13 cellular contexts compared by ENCODE assay signal in the genomic region with DNA sequence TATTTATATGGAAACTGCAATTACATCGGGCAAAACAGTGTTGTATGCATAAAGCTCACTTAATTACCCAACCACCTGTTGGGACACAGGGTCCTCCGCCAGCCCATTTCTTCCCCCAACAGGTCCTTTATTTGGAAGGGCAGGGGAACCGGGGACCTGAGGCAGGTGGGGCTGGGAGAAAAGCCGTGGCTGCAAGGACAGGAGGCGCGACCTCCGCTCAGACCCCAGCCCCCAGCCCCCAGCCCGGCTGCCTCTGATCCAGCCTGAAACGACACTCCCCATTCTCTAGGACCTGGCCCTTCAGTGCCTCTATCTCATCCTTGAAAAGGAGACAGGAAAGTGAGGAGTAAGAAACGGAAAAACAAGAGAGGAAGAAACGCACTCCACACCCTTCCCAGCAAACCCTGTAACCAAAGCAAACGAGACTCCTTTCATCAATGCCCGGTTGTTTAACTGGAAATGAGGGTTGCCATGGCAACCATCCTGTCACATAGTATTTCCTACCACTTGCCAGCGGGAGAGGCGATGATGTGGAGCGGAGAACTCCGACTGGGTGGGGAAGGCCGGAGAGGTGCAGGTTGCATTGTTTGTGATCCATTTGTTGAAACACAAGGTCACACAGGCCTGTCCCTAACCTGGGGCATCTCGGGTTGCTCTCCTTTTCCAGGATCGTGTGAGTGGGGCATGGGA.
A peak's percentile ranks its signal among the peaks of the same experiment; 100 is the strongest.
DNase-seq lines count a peak whose midpoint lies in the region; ATAC-seq and TF ChIP-seq lines count a peak whose summit lies in the region.
"Had no signal": no experiment of that assay in that cellular context is flagged by ENCODE, and none has a peak within 500 bp of the region (broad histone marks: within the 10 kb centered on the region; RNA-seq: fewer than 3 reads in every experiment).

No MANE protein-coding gene starts in this region.

- H3K27me3 ChIP-seq in hepatocyte: no peaks in the 10 kb centered on the region
- H3K27me3 ChIP-seq in SJCRH30: no peaks in the 10 kb centered on the region
- H3K27me3 ChIP-seq: thyroid gland had no signal

- H4K20me1 ChIP-seq in hepatocyte (ENCODE audit: insufficient read depth, poor library complexity, severe bottlenecking): no peaks in the 10 kb centered on the region

- no peak overlapping the region for H2AFZ ChIP-seq in hepatocyte

- H3K4me3 ChIP-seq in hepatocyte (no peak overlapping the region), SJCRH30 (no peak overlapping the region)
- H3K4me3 ChIP-seq: thyroid gland had no signal

- H3K4me1 ChIP-seq in hepatocyte (ENCODE audit: insufficient read depth) (no peaks in the 10 kb centered on the region), SJCRH30 (no peaks in the 10 kb centered on the region)
- H3K4me1 ChIP-seq: thyroid gland had no signal

- H3K9me3 ChIP-seq in hepatocyte (ENCODE audit: low read depth) (no peaks in the 10 kb centered on the region), SJCRH30 (replicated peaks) (no peaks in the 10 kb centered on the region)
- H3K9me3 ChIP-seq: thyroid gland had no signal

- no peak for TF ChIP-seq CTCF in hepatocyte (IDR thresholded peaks at IDR 0.05; ENCODE audit: poor library complexity)
- TF ChIP-seq CTCF in GM13976 (IDR thresholded peaks at IDR 0.05; ENCODE audit: borderline replicate concordance, control extremely low read depth, extremely low read depth, insufficient read depth, missing control alignments): no peak

- ATAC-seq in GM18858 (IDR thresholded peaks at IDR 0.05; ENCODE audit: unreplicated experiment): no peak

- no peaks in the 10 kb centered on the region for H3K79me2 ChIP-seq in hepatocyte

- DNase-seq in NCI-H345 (lab: John Stamatoyannopoulos, UW) (peak; percentile 54), NCI-H345 treated with DMSO at 0.1 percent for 48 hours (lab: John Stamatoyannopoulos, UW; ENCODE audit: unreplicated experiment) (no peak), NCI-H748 (lab: John Stamatoyannopoulos, UW; ENCODE audit: unreplicated experiment) (peak; percentile 98), hepatocyte (ENCODE audit: low spot score) (peak; percentile 43), superior temporal gyrus (ENCODE audit: extremely low spot score) (peak; percentile 27), GM13976 (ENCODE audit: low spot score) (no peak), SJCRH30 (no peak)
- DNase-seq: activated CD4-positive, alpha-beta T cell treated with anti-CD3 and anti-CD28 coated beads for 1 hour; aorta; effector CD4-positive, alpha-beta T cell; KBM-7; thyroid gland had no signal

- H3K36me3 ChIP-seq in hepatocyte (replicated peaks; ENCODE audit: insufficient read depth, low read depth) (no peaks in the 10 kb centered on the region), SJCRH30 (no peaks in the 10 kb centered on the region)
- H3K36me3 ChIP-seq: thyroid gland had no signal

- no peak overlapping the region for H3K4me2 ChIP-seq in hepatocyte

- WGBS in hepatocyte (ENCODE audit: low lambda C conversion rate, missing lambda C conversion rate): 55% methylated on average over 20 of the region's 20 CpGs

- no peaks in the 10 kb centered on the region for H3K9me2 ChIP-seq in hepatocyte (replicated peaks; ENCODE audit: insufficient read depth)

- in situ Hi-C loops in GM13976 (cut with MboI; ENCODE audit: low sequenced_read_pairs, unreplicated experiment): no loop called here

- H3K27ac ChIP-seq in hepatocyte: no peak overlapping the region
- no peak overlapping the region for H3K27ac ChIP-seq in SJCRH30
- H3K27ac ChIP-seq: thyroid gland had no signal

Comparison
In these comparisons a context has a peak if more than half of its experiments do, and no peak if none do; other contexts are left out.
1. DNase-seq: peak in NCI-H345 (single experiment), NCI-H748 (single experiment), hepatocyte (single experiment) and superior temporal gyrus (single experiment); none in NCI-H345 treated with DMSO at 0.1 percent for 48 hours (single experiment), GM13976 (single experiment) and SJCRH30 (0 of 2).